2 cellular contexts compared by ENCODE assay signal in genomic region chr4:3427134-3427476, GRCh38.
TF ChIP-seq lines count a peak whose summit lies in the region.

No MANE protein-coding gene starts in this region.

TF ChIP-seq in HEK293, 187 proteins besides CTCF, POLR2A, EP300 and RAD21:
- TF ChIP-seq GFI1B (tag by site-specific recombination; IDR thresholded peaks at IDR 0.05) (no peak), ZIC2 (tag by site-specific recombination; IDR thresholded peaks at IDR 0.05) (peak; percentile 18; the same call in 1 of the 2 replicates)

TF ChIP-seq in HepG2, 621 proteins besides CTCF, POLR2A, EP300 and RAD21:
- TF ChIP-seq ZNF17 (CRISPR knock-in tag; IDR thresholded peaks at IDR 0.05): 0 out of 2 replicates have a peak, but pooled peaks have one; percentile 7
- TF ChIP-seq ZNF367 (CRISPR knock-in tag; IDR thresholded peaks at IDR 0.05; ENCODE audit: borderline replicate concordance): no peak
TF ChIP-seq in HepG2: peak in this region for 1.
